ENCODE assay signal across 8 cellular contexts in genomic region chr4:122921300-122921699, GRCh38. TPM values are rescaled to one million over a fixed set of nuclear protein-coding genes. Genes with fewer than 3 reads are reported as not detected.
DNase-seq lines count a peak whose midpoint lies in the region; ATAC-seq, FAIRE-seq and TF ChIP-seq lines count a peak whose summit lies in the region.

No MANE protein-coding gene starts in this region.

- peaks cover 2% of the 10 kb centered on the region for H3K36me3 Mint-ChIP-seq in activated naive CD8-positive, alpha-beta T cell treated with anti-CD3 and anti-CD28 coated beads, Interleukin-2, amount 10 ng/mL, durations not matched to agents 7 days and 5 days
- H3K36me3 Mint-ChIP-seq in stimulated activated effector memory CD8-positive, alpha-beta T cell treated with anti-CD3 and anti-CD28 coated beads, Interleukin-12 subunit alpha, Interleukin-12 subunit beta, amount 100 ng/mL, for 72 hours = peaks cover 6% of the 10 kb centered on the region
- peaks cover 20% of the 10 kb centered on the region for H3K36me3 Mint-ChIP-seq in Calu3 (ENCODE audit: insufficient read depth, unreplicated experiment)

- DNase-seq in cardiac muscle cell (ENCODE audit: low read depth in 1 of 2, low spot score in 1 of 2) = no peak
- no peak for DNase-seq in cardiac septum (ENCODE audit: low spot score)
- DNase-seq in activated naive CD8-positive, alpha-beta T cell treated with anti-CD3 and anti-CD28 coated beads, Interleukin-2, amount 10 ng/mL, durations not matched to agents 7 days and 5 days = no peak
- DNase-seq in HepG2 (ENCODE audit: low spot score) = no peak
- DNase-seq in transverse colon = no peak
- DNase-seq in stimulated activated effector memory CD8-positive, alpha-beta T cell treated with anti-CD3 and anti-CD28 coated beads, Interleukin-12 subunit alpha, Interleukin-12 subunit beta, amount 100 ng/mL, for 72 hours (ENCODE audit: low spot score in 2 of 2) = no peak
- DNase-seq in NOMO-1 treated with dmso at 0.1 percent for 144 hours (lab: John Stamatoyannopoulos, UW; ENCODE audit: unreplicated experiment) = no peak
- DNase-seq in Calu3 = no peak

- peak overlapping the region; percentile 78 for H3K4me2 ChIP-seq in HepG2 (ENCODE audit: low read depth, low read length)

- H3K36me3 ChIP-seq in cardiac muscle cell = peaks cover 5% of the 10 kb centered on the region
- H3K36me3 ChIP-seq in HepG2 (replicated peaks in 1 of 2; ENCODE audit: control insufficient read depth in 1 of 2, insufficient read depth in 2 of 2, low read length in 2 of 2) = no peaks in the 10 kb centered on the region
- H3K36me3 ChIP-seq in transverse colon = no peaks in the 10 kb centered on the region

- H3K27ac Mint-ChIP-seq in activated naive CD8-positive, alpha-beta T cell treated with anti-CD3 and anti-CD28 coated beads, Interleukin-2, amount 10 ng/mL, durations not matched to agents 7 days and 5 days = no peak overlapping the region
- H3K27ac Mint-ChIP-seq in stimulated activated effector memory CD8-positive, alpha-beta T cell treated with anti-CD3 and anti-CD28 coated beads, Interleukin-12 subunit alpha, Interleukin-12 subunit beta, amount 100 ng/mL, for 72 hours = no peak overlapping the region
- no peak overlapping the region for H3K27ac Mint-ChIP-seq in Calu3 (ENCODE audit: unreplicated experiment)

- POLR2A ChIA-PET in activated naive CD8-positive, alpha-beta T cell treated with anti-CD3 and anti-CD28 coated beads, Interleukin-2, amount 10 ng/mL, durations not matched to agents 7 days and 5 days (lab: Charles Lee) = interaction anchor here (2.2 kb wide), 1 partner anchor 189 kb away, joined by 15 read pairs; the partner anchor contains the start of gene BBS12
- POLR2A ChIA-PET in HepG2 (lab: Yijun Ruan, JAX) = interaction anchor here (0.6 to 1.8 kb wide), 3 partner anchors 10 to 189 kb away, joined by 3 to 6 read pairs (median 4); partner anchors contain the start of gene BBS12

- no peaks in the 10 kb centered on the region for H3K27me3 ChIP-seq in cardiac muscle cell
- no peaks in the 10 kb centered on the region; a peak in 1 of 5 replicates for H3K27me3 ChIP-seq in HepG2 (ENCODE audit: control insufficient read depth in 1 of 2, insufficient read depth in 2 of 2, low read length in 2 of 2)
- no peaks in the 10 kb centered on the region for H3K27me3 ChIP-seq in transverse colon

- TF ChIP-seq CTCF in cardiac muscle cell (IDR thresholded peaks at IDR 0.05; ENCODE audit: low read depth, low read length) (no peak), HepG2 (CRISPR knock-in tag; IDR thresholded peaks at IDR 0.05) (no peak), transverse colon (IDR thresholded peaks at IDR 0.05) (no peak), Calu3 (IDR thresholded peaks at IDR 0.05; ENCODE audit: unreplicated experiment) (no peak)

- intact Hi-C loops in cardiac septum (cut with DNase I) = no loop called here
- intact Hi-C loops in HepG2 (cut with micrococcal nuclease; ENCODE audit: unreplicated experiment) = loop anchor here (5.0 to 10.0 kb wide), 4 partner anchors 176 to 1344 kb away; partner anchors contain the start of gene CCNA2
- intact Hi-C loops in transverse colon (cut with DNase I; ENCODE audit: low total_unique reads) = loop anchor here (5.0 to 10.0 kb wide), 2 partner anchors 94 to 316 kb away; partner anchors contain the start of gene FGF2
- intact Hi-C loops in Calu3 (cut with micrococcal nuclease; ENCODE audit: unreplicated experiment) = no loop called here

- no peak for FAIRE-seq in HepG2 (lab: Jason Lieb, UNC)

- H3K27me3 Mint-ChIP-seq in activated naive CD8-positive, alpha-beta T cell treated with anti-CD3 and anti-CD28 coated beads, Interleukin-2, amount 10 ng/mL, durations not matched to agents 7 days and 5 days = no peaks in the 10 kb centered on the region
- H3K27me3 Mint-ChIP-seq in Calu3 (ENCODE audit: unreplicated experiment) = no peaks in the 10 kb centered on the region

- H3K9ac ChIP-seq in HepG2 (ENCODE audit: insufficient read depth, low read depth, low read length) = peak overlapping the region; percentile 73; the same call in 1 of the 2 replicates

- BruUV-seq in HepG2 (replicated peaks; lab: Mats Ljungman, UMichigan) (no TSS peak), Calu3 (replicated peaks; lab: Mats Ljungman, UMichigan) (no TSS peak)

- TF ChIP-seq EP300 in HepG2 (IDR thresholded peaks at IDR 0.05; ENCODE audit: low read depth in 2 of 2, low read length in 2 of 2) = no peak
- no peak for TF ChIP-seq EP300 in HepG2 (CRISPR knock-in tag; IDR thresholded peaks at IDR 0.05; ENCODE audit: borderline replicate concordance)
- no peak for TF ChIP-seq EP300 in transverse colon (IDR thresholded peaks at IDR 0.05; ENCODE audit: low read depth)

- H3K9me3 ChIP-seq in cardiac muscle cell (ENCODE audit: low read depth) = no peaks in the 10 kb centered on the region
- H3K9me3 ChIP-seq in HepG2 (ENCODE audit: low read length) = no peaks in the 10 kb centered on the region
- no peaks in the 10 kb centered on the region for H3K9me3 ChIP-seq in transverse colon

- no peak overlapping the region for H2AFZ ChIP-seq in HepG2 (ENCODE audit: low read length)

- H3K4me1 Mint-ChIP-seq in activated naive CD8-positive, alpha-beta T cell treated with anti-CD3 and anti-CD28 coated beads, Interleukin-2, amount 10 ng/mL, durations not matched to agents 7 days and 5 days = peaks cover 13% of the 10 kb centered on the region
- H3K4me1 Mint-ChIP-seq in stimulated activated effector memory CD8-positive, alpha-beta T cell treated with anti-CD3 and anti-CD28 coated beads, Interleukin-12 subunit alpha, Interleukin-12 subunit beta, amount 100 ng/mL, for 72 hours = no peaks in the 10 kb centered on the region
- H3K4me1 Mint-ChIP-seq in Calu3 (ENCODE audit: low read depth, unreplicated experiment) = peaks cover 8% of the 10 kb centered on the region

- in situ Hi-C loops in HepG2 (cut with HindIII; ENCODE audit: extremely low pct_ligation_motif_present, low pct_unique_long_range_greater_than_20kb) (loop anchor here (5.0 kb wide), 1 partner anchor 164 kb away; no protein-coding TSS in a partner anchor), transverse colon (cut with MboI; ENCODE audit: low pct_ligation_motif_present in 1 of 4, low pct_unique_long_range_greater_than_20kb in 1 of 4, low sequenced_read_pairs in 3 of 4) (loop anchor here (10.0 to 25.0 kb wide), 4 partner anchors 156 to 334 kb away; no protein-coding TSS in a partner anchor)

- no peaks in the 10 kb centered on the region for H3K9me3 Mint-ChIP-seq in activated naive CD8-positive, alpha-beta T cell treated with anti-CD3 and anti-CD28 coated beads, Interleukin-2, amount 10 ng/mL, durations not matched to agents 7 days and 5 days
- H3K9me3 Mint-ChIP-seq in stimulated activated effector memory CD8-positive, alpha-beta T cell treated with anti-CD3 and anti-CD28 coated beads, Interleukin-12 subunit alpha, Interleukin-12 subunit beta, amount 100 ng/mL, for 72 hours = no peaks in the 10 kb centered on the region
- no peaks in the 10 kb centered on the region for H3K9me3 Mint-ChIP-seq in Calu3 (ENCODE audit: low read depth, unreplicated experiment)

- ATAC-seq in activated naive CD8-positive, alpha-beta T cell treated with anti-CD3 and anti-CD28 coated beads, Interleukin-2, amount 10 ng/mL, durations not matched to agents 7 days and 5 days (ENCODE audit: low read depth) = no peak
- ATAC-seq in HepG2 = no peak
- no peak for ATAC-seq in stimulated activated effector memory CD8-positive, alpha-beta T cell treated with anti-CD3 and anti-CD28 coated beads, Interleukin-12 subunit alpha, Interleukin-12 subunit beta, amount 100 ng/mL, for 72 hours

- H3K4me1 ChIP-seq in cardiac muscle cell (ENCODE audit: low read depth) (peaks cover 6% of the 10 kb centered on the region), HepG2 (ENCODE audit: insufficient read depth, low read length) (peaks cover 35% of the 10 kb centered on the region), transverse colon (peaks cover 0 to 22% (median 9%) of the 10 kb centered on the region in 4 donors)

- CTCF ChIA-PET in HepG2 (lab: Yijun Ruan, JAX; ENCODE audit: low intra/inter-chr PET ratio, low total read pairs) (no interaction called here), Calu3 (lab: Charles Lee) (interaction anchor here (0.7 to 1.3 kb wide), 3 partner anchors 15 to 204 kb away, joined by 4 to 11 read pairs (median 5); no protein-coding TSS in a partner anchor)

- no peaks in the 10 kb centered on the region for H4K20me1 ChIP-seq in HepG2 (ENCODE audit: insufficient read depth, low read length)

- H3K4me3 Mint-ChIP-seq in activated naive CD8-positive, alpha-beta T cell treated with anti-CD3 and anti-CD28 coated beads, Interleukin-2, amount 10 ng/mL, durations not matched to agents 7 days and 5 days = peak overlapping the region; percentile 63
- H3K4me3 Mint-ChIP-seq in stimulated activated effector memory CD8-positive, alpha-beta T cell treated with anti-CD3 and anti-CD28 coated beads, Interleukin-12 subunit alpha, Interleukin-12 subunit beta, amount 100 ng/mL, for 72 hours = no peak overlapping the region
- no peak overlapping the region for H3K4me3 Mint-ChIP-seq in Calu3 (ENCODE audit: low read depth, unreplicated experiment)

- 68% methylated on average over 5 of the region's 5 CpGs for WGBS in HepG2 (ENCODE audit: low lambda C conversion rate)
- WGBS in transverse colon (ENCODE audit: low coverage in 1 of 2), 2 donors = 93% methylated on average over 5 of the region's 5 CpGs; no CpG with 5 or more reads in 1 of the 2 donors

- H3K79me2 ChIP-seq in HepG2 (ENCODE audit: insufficient read depth, low read length) = peaks cover 32% of the 10 kb centered on the region

- TF ChIP-seq POLR2A in HepG2 (IDR thresholded peaks at IDR 0.05; ENCODE audit: insufficient read depth in 1 of 2, low read depth in 2 of 2, low read length in 2 of 2) (no peak), transverse colon (IDR thresholded peaks at IDR 0.05) (no peak)

- no peak overlapping the region for H3K27ac ChIP-seq in cardiac muscle cell
- H3K27ac ChIP-seq in HepG2 (ENCODE audit: extremely low read length, insufficient read depth, low read length) = peak overlapping the region; percentile 89
- H3K27ac ChIP-seq in transverse colon = peak overlapping the region in 3 of 4 donors; percentile 77 to 93 (median 89)

- no peak for TF ChIP-seq RAD21 in HepG2 (CRISPR knock-in tag; IDR thresholded peaks at IDR 0.05)

- H3K4me3 ChIP-seq in cardiac muscle cell (peak overlapping the region; percentile 70), HepG2 (replicated peaks in 1 of 3; ENCODE audit: insufficient read depth in 1 of 3, low read depth in 2 of 3, low read length in 3 of 3) (peak overlapping the region; percentile 89 to 95 (median 92)), transverse colon (peak overlapping the region in 2 of 4 donors; percentile 74 to 83)

RNA-seq across cellular contexts. Expression of gene NUDT6, which starts 1.1 kb away (rescaled TPM):
- total RNA-seq in cardiac muscle cell (32.3 and 40.4 TPM in 2 replicates), cardiac septum (9.4 TPM), HepG2 (2016; rRNA removed; fragmentation: Illumina TruSeq; extraction: Trizol) (8.3 and 10.6 TPM in 2 replicates), transverse colon (10 to 100 TPM in 2 of 4 donors, 1 to 10 TPM in 2; 2.2 to 13.5 (median 7.3) TPM), Calu3 (2022) (4.9 and 5.4 TPM in 2 replicates)
- polyA plus RNA-seq in cardiac muscle cell (25.0 and 26.3 TPM in 2 replicates), HepG2 (2011; rRNA removed) (4.5 and 4.8 TPM in 2 replicates)
- 10 to 100 TPM in 1 of 2 experiments, 1 to 10 TPM in 1; 9.6 to 13.3 TPM for total RNA-seq in activated naive CD8-positive, alpha-beta T cell treated with anti-CD3 and anti-CD28 coated beads, Interleukin-2, amount 10 ng/mL, durations not matched to agents 7 days and 5 days
- total RNA-seq in HepG2 (2016; cell fraction: cytosol; rRNA removed; fragmentation: Illumina TruSeq; extraction: Trizol; ENCODE audit: low read depth) = 2.7 and 3.7 TPM in 2 replicates
- total RNA-seq in HepG2 (2016; cell fraction: insoluble cytoplasmic fraction; rRNA removed; fragmentation: Illumina TruSeq; extraction: Trizol) = 9.4 and 10.9 TPM in 2 replicates
- 3.9 and 5.7 TPM in 2 replicates for total RNA-seq in HepG2 (2016; cell fraction: membrane; rRNA removed; fragmentation: Illumina TruSeq; extraction: Trizol)
- total RNA-seq in HepG2 (2016; cell fraction: nucleus; rRNA removed; fragmentation: Illumina TruSeq; extraction: Trizol) = 6.4 and 8.3 TPM in 2 replicates
- 3.8 and 3.9 TPM in 2 replicates for polyA plus RNA-seq in HepG2 (2011; cell fraction: cytosol; rRNA removed)
- polyA plus RNA-seq in HepG2 (2011; cell fraction: nucleus; rRNA removed) = 2.5 and 3.9 TPM in 2 replicates
- 4.0 and 5.9 TPM in 2 replicates for polyA plus RNA-seq in HepG2 (2012)
- 1.6 and 2.1 TPM in 2 replicates for polyA plus RNA-seq in HepG2 (2016; cell fraction: cytosol; fragmentation: Illumina TruSeq; extraction: Trizol; ENCODE audit: low read depth)
- polyA plus RNA-seq in HepG2 (2016; cell fraction: insoluble cytoplasmic fraction; fragmentation: Illumina TruSeq; extraction: Trizol; ENCODE audit: low read depth) = 13.8 and 15.6 TPM in 2 replicates
- 2.3 and 3.2 TPM in 2 replicates for polyA plus RNA-seq in HepG2 (2016; cell fraction: membrane; fragmentation: Illumina TruSeq; extraction: Trizol; ENCODE audit: low read depth)
- polyA plus RNA-seq in HepG2 (2016; cell fraction: nucleus; fragmentation: Illumina TruSeq; extraction: Trizol; ENCODE audit: insufficient read depth, low read depth) = 9.6 and 10.3 TPM in 2 replicates
- 3.1 and 3.8 TPM in 2 replicates for polyA minus RNA-seq in HepG2 (2011; rRNA and poly(A)+ RNA removed; ENCODE audit: low replicate concordance)
- polyA minus RNA-seq in HepG2 (2011; cell fraction: cytosol; rRNA and poly(A)+ RNA removed) = 1.4 and 1.6 TPM in 2 replicates
- polyA minus RNA-seq in HepG2 (2011; cell fraction: nucleus; rRNA and poly(A)+ RNA removed) = 9.7 TPM in 2 replicates

Comparison
In these comparisons a context has a peak if more than half of its experiments do, and no peak if none do; other contexts are left out.
1. intact Hi-C loops: an anchor here in HepG2 (5.0 to 10.0 kb wide) and transverse colon (5.0 to 10.0 kb wide); none called in cardiac septum and Calu3.